ENCODE assay signal across 16 cellular contexts in genomic region chr5:35457912-35458823, GRCh38.
A peak's percentile ranks its signal among the peaks of the same experiment; 100 is the strongest.
DNase-seq lines count a peak whose midpoint lies in the region; ATAC-seq, FAIRE-seq and TF ChIP-seq lines count a peak whose summit lies in the region.
"Had no signal": no experiment of that assay in that cellular context is flagged by ENCODE, and none has a peak within 500 bp of the region (broad histone marks: within the 10 kb centered on the region; RNA-seq: fewer than 3 reads in every experiment).

No MANE protein-coding gene starts in this region.

- TF ChIP-seq CTCF in IMR-90 (conservative IDR thresholded peaks at IDR 0.05; ENCODE audit: low read depth, low read length) (no peak), nephron progenitor cell (IDR thresholded peaks at IDR 0.05) (no peak), pancreas (IDR thresholded peaks at IDR 0.05) (no peak)

- H2AFZ ChIP-seq in IMR-90 (replicated peaks; ENCODE audit: low read length, poor library complexity) (no peak overlapping the region), mesenchymal stem cell (ENCODE audit: low read depth, low read length) (no peak overlapping the region)
- H2AFZ ChIP-seq: GM23338 had no signal

- H3K79me1 ChIP-seq in IMR-90 (ENCODE audit: low read depth in 1 of 2, low read length in 2 of 2): no peaks in the 10 kb centered on the region
- no peaks in the 10 kb centered on the region for H3K79me1 ChIP-seq in mesenchymal stem cell (replicated peaks; ENCODE audit: low read length, poor library complexity, severe bottlenecking)

- no peaks in the 10 kb centered on the region for H3K36me3 Mint-ChIP-seq in nephron progenitor cell (ENCODE audit: low read depth)

- H4K8ac ChIP-seq in IMR-90 (ENCODE audit: low read depth in 2 of 2, low read length in 2 of 2): no peak overlapping the region
- no peak overlapping the region for H4K8ac ChIP-seq in mesenchymal stem cell (ENCODE audit: low read length)

- H3K4ac ChIP-seq in IMR-90 (ENCODE audit: low read depth, low read length) (no peak overlapping the region), mesenchymal stem cell (ENCODE audit: low read depth in 1 of 2, low read length in 2 of 2) (no peak overlapping the region)

- H4K91ac ChIP-seq in IMR-90 (ENCODE audit: insufficient read depth, low read depth, low read length) (no peak overlapping the region), mesenchymal stem cell (ENCODE audit: low read length) (no peak overlapping the region)

- H3K27ac ChIP-seq in IMR-90 (ENCODE audit: insufficient read depth, low read length) (no peak overlapping the region), pancreas (no peak overlapping the region), mesenchymal stem cell (ENCODE audit: low read length, poor library complexity, severe bottlenecking) (no peak overlapping the region)
- H3K27ac ChIP-seq: A549, C4-2B had no signal

- no peak overlapping the region for H2BK12ac ChIP-seq in mesenchymal stem cell (ENCODE audit: low read length in 2 of 2)

- H3K36me3 ChIP-seq in IMR-90 (ENCODE audit: control insufficient read depth, insufficient read depth, low read length) (no peaks in the 10 kb centered on the region), pancreas (no peaks in the 10 kb centered on the region), mesenchymal stem cell (ENCODE audit: control insufficient read depth in 1 of 2, insufficient read depth in 2 of 2, low read depth in 1 of 2, low read length in 2 of 2) (no peaks in the 10 kb centered on the region)
- H3K36me3 ChIP-seq: BE2C had no signal

- CTCF ChIA-PET in IMR-90 (lab: Yijun Ruan, JAX): no interaction called here

- no TSS peak for BruUV-seq in IMR-90 (replicated peaks; lab: Mats Ljungman, UMichigan)

- H2BK20ac ChIP-seq in IMR-90 (ENCODE audit: low read depth, low read length): no peak overlapping the region

- H3K27me3 Mint-ChIP-seq in nephron progenitor cell (ENCODE audit: low read depth, poor library complexity): peaks cover 7% of the 10 kb centered on the region

- H3K4me1 Mint-ChIP-seq in nephron progenitor cell: no peaks in the 10 kb centered on the region
- H3K4me1 Mint-ChIP-seq: CD4-positive, alpha-beta memory T cell; GM23338 had no signal

- POLR2A ChIA-PET in IMR-90 (lab: Charles Lee; ENCODE audit: unreplicated experiment): no interaction called here

- H3K4me3 Mint-ChIP-seq in nephron progenitor cell: no peak overlapping the region
- H3K4me3 Mint-ChIP-seq: CD4-positive, alpha-beta memory T cell; GM23338 had no signal

- H2BK5ac ChIP-seq in IMR-90 (ENCODE audit: low read depth, low read length, poor library complexity, severe bottlenecking): no peak overlapping the region
- no peak overlapping the region for H2BK5ac ChIP-seq in mesenchymal stem cell (ENCODE audit: low read depth, low read length, poor library complexity, severe bottlenecking)

- H4K5ac ChIP-seq in IMR-90 (ENCODE audit: low read depth, low read length): no peak overlapping the region

- H2AK5ac ChIP-seq in IMR-90 (ENCODE audit: low read depth, low read length) (no peak overlapping the region), mesenchymal stem cell (ENCODE audit: low read length, severe bottlenecking) (no peak overlapping the region)

- no peak overlapping the region for H2BK120ac ChIP-seq in IMR-90 (ENCODE audit: low read depth, low read length)
- no peak overlapping the region for H2BK120ac ChIP-seq in mesenchymal stem cell (ENCODE audit: low read depth, low read length)

- H3K27me3 ChIP-seq in IMR-90 (ENCODE audit: control insufficient read depth, insufficient read depth, low read length): no peaks in the 10 kb centered on the region
- no peaks in the 10 kb centered on the region for H3K27me3 ChIP-seq in pancreas
- H3K27me3 ChIP-seq in mesenchymal stem cell (ENCODE audit: control insufficient read depth in 1 of 2, insufficient read depth in 1 of 2, low read length in 2 of 2): no peaks in the 10 kb centered on the region
- H3K27me3 ChIP-seq: BE2C had no signal

- no peak overlapping the region for H3K56ac ChIP-seq in IMR-90 (ENCODE audit: extremely low read depth, insufficient read depth, low read length)

- peaks cover 4% of the 10 kb centered on the region for H3K9me3 Mint-ChIP-seq in nephron progenitor cell

- no peak overlapping the region for H2AK9ac ChIP-seq in IMR-90 (replicated peaks; ENCODE audit: low read depth, low read length, poor library complexity)

- TF ChIP-seq RAD21 in IMR-90 (IDR thresholded peaks at IDR 0.05; ENCODE audit: low read length): no peak

- H3K14ac ChIP-seq in IMR-90 (replicated peaks; ENCODE audit: low read depth, low read length): no peak overlapping the region
- no peak overlapping the region for H3K14ac ChIP-seq in mesenchymal stem cell (ENCODE audit: low read length in 2 of 2)

- FAIRE-seq in HTR-8/SVneo (lab: Jason Lieb, UNC): peak; percentile 40
- no peak for FAIRE-seq in pancreas (lab: Jason Lieb, UNC)
- FAIRE-seq: A549, G401.6, GM12891 had no signal

- no peaks in the 10 kb centered on the region for H3K9me1 ChIP-seq in IMR-90 (ENCODE audit: insufficient read depth, low read length)

- no peak overlapping the region for H3K4me2 ChIP-seq in IMR-90 (ENCODE audit: low read depth, low read length)
- no peak overlapping the region for H3K4me2 ChIP-seq in mesenchymal stem cell (ENCODE audit: low read length, poor library complexity, severe bottlenecking)
- H3K4me2 ChIP-seq: A549, GM23338 had no signal

- intact Hi-C loops in IMR-90 (cut with micrococcal nuclease): no loop called here
- intact Hi-C loops in pancreas (cut with DNase I): no loop called here

- in situ Hi-C loops in IMR-90 (cut with MboI; ENCODE audit: low sequenced_read_pairs): no loop called here

- no peaks in the 10 kb centered on the region for H4K20me1 ChIP-seq in IMR-90 (ENCODE audit: insufficient read depth, low read length)

- ATAC-seq in IMR-90 (ENCODE audit: low read depth) (no peak), left lobe of liver (peak; percentile 85), pancreas (no peak)
- ATAC-seq: A549, GM23338 had no signal

- DNase-seq in HTR-8/SVneo (ENCODE audit: insufficient read length, low spot score) (no peak), IMR-90 (no peak), left lobe of liver (ENCODE audit: low spot score) (no peak), nephron progenitor cell (no peak), NCI-H1436 (lab: John Stamatoyannopoulos, UW) (no peak), pancreas (no peak), mesenchymal stem cell (no peak)
- DNase-seq: BE2C; CD4-positive, alpha-beta memory T cell; EL; H7 had no signal

- no peaks in the 10 kb centered on the region for H3K9me3 ChIP-seq in IMR-90 (ENCODE audit: control insufficient read depth, insufficient read depth, low read length)
- no peaks in the 10 kb centered on the region for H3K9me3 ChIP-seq in pancreas
- H3K9me3 ChIP-seq in mesenchymal stem cell (ENCODE audit: control insufficient read depth, low read length): no peaks in the 10 kb centered on the region
- H3K9me3 ChIP-seq: A549, BE2C had no signal

- dilution Hi-C loops in IMR-90 (cut with HindIII; ENCODE audit: low sequenced_read_pairs, unreplicated experiment): no loop called here

- H3K27ac Mint-ChIP-seq in nephron progenitor cell: peak overlapping the region; percentile 76
- H3K27ac Mint-ChIP-seq: GM23338 had no signal

- WGBS in IMR-90 (ENCODE audit: extremely low coverage in 2 of 2, insufficient read length in 1 of 2), 2 experiments: no CpG with 5 or more reads among the region's 5 CpGs
- 74 to 83% methylated on average over 5 of the region's 5 CpGs for WGBS in pancreas, 2 donors
- WGBS in mesenchymal stem cell: 63% methylated on average over 5 of the region's 5 CpGs

- H3K4me1 ChIP-seq in IMR-90 (ENCODE audit: control insufficient read depth, insufficient read depth, low read length) (no peaks in the 10 kb centered on the region; the same call in 1 of the 2 replicates), pancreas (no peaks in the 10 kb centered on the region), mesenchymal stem cell (ENCODE audit: control insufficient read depth, insufficient read depth, low read depth, low read length) (no peaks in the 10 kb centered on the region)
- H3K4me1 ChIP-seq: A549, BE2C had no signal

- no peak overlapping the region for H3K4me3 ChIP-seq in IMR-90 (ENCODE audit: insufficient read depth, low read depth, low read length)
- H3K4me3 ChIP-seq in pancreas: no peak overlapping the region
- no peak overlapping the region for H3K4me3 ChIP-seq in mesenchymal stem cell (ENCODE audit: insufficient read depth in 1 of 2, low read depth in 1 of 2, low read length in 2 of 2)
- H3K4me3 ChIP-seq: A549, GM23338 had no signal

- no peak overlapping the region for H3K23ac ChIP-seq in IMR-90 (ENCODE audit: low read depth, low read length)
- H3K23ac ChIP-seq in mesenchymal stem cell (ENCODE audit: low read length in 2 of 2): no peak overlapping the region

- H3K18ac ChIP-seq in IMR-90 (ENCODE audit: low read depth, low read length): no peak overlapping the region
- H3K18ac ChIP-seq in mesenchymal stem cell (ENCODE audit: low read depth in 1 of 2, low read length in 2 of 2): no peak overlapping the region

- H3K9ac ChIP-seq in IMR-90 (ENCODE audit: low read depth, low read length) (no peak overlapping the region), mesenchymal stem cell (ENCODE audit: low read length) (no peak overlapping the region)

- H2BK15ac ChIP-seq in IMR-90 (ENCODE audit: low read depth, low read length): no peak overlapping the region
- no peak overlapping the region for H2BK15ac ChIP-seq in mesenchymal stem cell (ENCODE audit: low read depth, poor library complexity, severe bottlenecking)

- TF ChIP-seq POLR2A in IMR-90 (IDR thresholded peaks at IDR 0.05; ENCODE audit: low read depth, low read length): no peak

TF ChIP-seq in IMR-90, 13 proteins besides CTCF, POLR2A, EP300 and RAD21:
- TF ChIP-seq, protein P1, sequence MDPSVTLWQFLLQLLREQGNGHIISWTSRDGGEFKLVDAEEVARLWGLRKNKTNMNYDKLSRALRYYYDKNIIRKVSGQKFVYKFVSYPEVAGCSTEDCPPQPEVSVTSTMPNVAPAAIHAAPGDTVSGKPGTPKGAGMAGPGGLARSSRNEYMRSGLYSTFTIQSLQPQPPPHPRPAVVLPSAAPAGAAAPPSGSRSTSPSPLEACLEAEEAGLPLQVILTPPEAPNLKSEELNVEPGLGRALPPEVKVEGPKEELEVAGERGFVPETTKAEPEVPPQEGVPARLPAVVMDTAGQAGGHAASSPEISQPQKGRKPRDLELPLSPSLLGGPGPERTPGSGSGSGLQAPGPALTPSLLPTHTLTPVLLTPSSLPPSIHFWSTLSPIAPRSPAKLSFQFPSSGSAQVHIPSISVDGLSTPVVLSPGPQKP (IDR thresholded peaks at IDR 0.05; ENCODE audit: borderline replicate concordance, low read depth, low read length): no peak
- TF ChIP-seq RCOR1 (IDR thresholded peaks at IDR 0.05; ENCODE audit: insufficient replicate concordance, low read length) (no peak), CEBPB (IDR thresholded peaks at IDR 0.05; ENCODE audit: low read depth, low read length) (peak; percentile 31; the same call in 1 of the 2 replicates)
